In genomic region chr19:13732337-13732736, GRCh38 we compare ENCODE assay signal across 9 cellular contexts. TPM values are rescaled to one million over a fixed set of nuclear protein-coding genes. Genes with fewer than 3 reads are reported as not detected.
DNase-seq lines count a peak whose midpoint lies in the region; ATAC-seq and TF ChIP-seq lines count a peak whose summit lies in the region.
"Had no signal": no experiment of that assay in that cellular context is flagged by ENCODE, and none has a peak within 500 bp of the region (broad histone marks: within the 10 kb centered on the region; RNA-seq: fewer than 3 reads in every experiment).

No MANE protein-coding gene starts in this region.

- peaks cover 26% of the 10 kb centered on the region for H3K4me1 ChIP-seq in GM23248 (ENCODE audit: insufficient read depth)
- H3K4me1 ChIP-seq in RWPE2 (ENCODE audit: insufficient read depth, poor library complexity, severe bottlenecking): peaks cover 10% of the 10 kb centered on the region
- H3K4me1 ChIP-seq in gastrocnemius medialis: peaks cover 10% of the 10 kb centered on the region in 2 donors
- peaks cover 17% of the 10 kb centered on the region for H3K4me1 ChIP-seq in SJCRH30

- no peaks in the 10 kb centered on the region for H3K9me3 ChIP-seq in GM23248 (ENCODE audit: low read depth)
- H3K9me3 ChIP-seq in RWPE2 (ENCODE audit: severe bottlenecking): no peaks in the 10 kb centered on the region
- no peaks in the 10 kb centered on the region for H3K9me3 ChIP-seq in gastrocnemius medialis
- H3K9me3 ChIP-seq in SJCRH30 (replicated peaks): no peaks in the 10 kb centered on the region

- DNase-seq in GM23248 (no peak), RWPE2 (ENCODE audit: low spot score) (no peak), epithelial cell of prostate (ENCODE audit: low read depth, low spot score) (no peak), gastrocnemius medialis (no peak), SJCRH30 (no peak), nucleus accumbens (lab: John Stamatoyannopoulos, UW) (no peak)
- DNase-seq: T-helper 9 cell had no signal

- WGBS in GM23248 (ENCODE audit: low coverage in 1 of 2, low lambda C conversion rate in 2 of 2, missing lambda C conversion rate in 2 of 2), 2 experiments: 82 to 87% methylated on average over 8 of the region's 8 CpGs

- ATAC-seq in RWPE2 (ENCODE audit: low read depth) (no peak), gastrocnemius medialis (no peak), HG02884 (IDR thresholded peaks at IDR 0.05; ENCODE audit: unreplicated experiment) (no peak), HG03457 (IDR thresholded peaks at IDR 0.05; ENCODE audit: unreplicated experiment) (no peak)

- H2AFZ ChIP-seq in GM23248: peak overlapping the region; percentile 83; the same call in 1 of the 2 replicates

- TF ChIP-seq POLR2A in gastrocnemius medialis (IDR thresholded peaks at IDR 0.05): no peak

- in situ Hi-C loops in GM23248 (cut with MboI): no loop called here
- in situ Hi-C loops in gastrocnemius medialis (cut with MboI; ENCODE audit: low sequenced_read_pairs in 4 of 4): no loop called here

- no peaks in the 10 kb centered on the region for H4K20me1 ChIP-seq in GM23248 (ENCODE audit: insufficient read depth)

- H3K27ac ChIP-seq in GM23248 (no peak overlapping the region), RWPE2 (ENCODE audit: poor library complexity, severe bottlenecking) (peak overlapping the region; percentile 96), epithelial cell of prostate (peak overlapping the region; percentile 93), gastrocnemius medialis (peak overlapping the region in 1 of 4 donors; percentile 75), SJCRH30 (no peak overlapping the region)

- intact Hi-C loops in gastrocnemius medialis (cut with DNase I; ENCODE audit: low total_unique reads): no loop called here

- 0 out of 2 replicates have a peak, but pooled peaks cover 6% of the 10 kb centered on the region for H3K79me2 ChIP-seq in GM23248 (ENCODE audit: insufficient read depth)

- H3K36me3 ChIP-seq in GM23248 (ENCODE audit: low read depth): no peaks in the 10 kb centered on the region
- H3K36me3 ChIP-seq in RWPE2 (ENCODE audit: low read depth): 0 out of 2 replicates have a peak, but pooled peaks cover 8% of the 10 kb centered on the region
- no peaks in the 10 kb centered on the region for H3K36me3 ChIP-seq in gastrocnemius medialis
- no peaks in the 10 kb centered on the region for H3K36me3 ChIP-seq in SJCRH30

- no peak for TF ChIP-seq CTCF in RWPE2 (IDR thresholded peaks at IDR 0.05; ENCODE audit: poor library complexity, severe bottlenecking)
- no peak for TF ChIP-seq CTCF in gastrocnemius medialis (IDR thresholded peaks at IDR 0.05 in 4 of 5, conservative IDR thresholded peaks at IDR 0.05 in 1 of 5)

- peak overlapping the region; percentile 94 for H3K9ac ChIP-seq in GM23248

- peak overlapping the region; percentile 85 for H3K4me3 ChIP-seq in GM23248
- H3K4me3 ChIP-seq in RWPE2 (ENCODE audit: severe bottlenecking): peak overlapping the region; percentile 45
- peak overlapping the region in 3 of 4 donors; percentile 61 to 69 (median 64) for H3K4me3 ChIP-seq in gastrocnemius medialis
- H3K4me3 ChIP-seq in SJCRH30: no peak overlapping the region; the same call in 1 of the 2 replicates

- H3K27me3 ChIP-seq in GM23248 (replicated peaks; ENCODE audit: insufficient read depth) (no peaks in the 10 kb centered on the region), RWPE2 (ENCODE audit: insufficient read depth, poor library complexity, severe bottlenecking) (no peaks in the 10 kb centered on the region), gastrocnemius medialis (no peaks in the 10 kb centered on the region), SJCRH30 (no peaks in the 10 kb centered on the region)

- H3K9me2 ChIP-seq in GM23248 (ENCODE audit: insufficient read depth): no peaks in the 10 kb centered on the region

- peak overlapping the region; percentile 96 for H3K4me2 ChIP-seq in GM23248 (ENCODE audit: unreplicated experiment)

- peaks cover 17% of the 10 kb centered on the region for H3F3A ChIP-seq in GM23248 (ENCODE audit: insufficient read depth)

RNA-seq across cellular contexts. Expression of gene MRI1, which starts 32.0 kb away (rescaled TPM):
- 39.7 and 60.6 TPM in 2 replicates for total RNA-seq in GM23248 (2014; rRNA removed; shearing (Covaris generic))
- polyA plus RNA-seq in GM23248 (2016; fragmentation: Nextera tagmentation; extraction: Ambion mirVana): 14.3 and 16.5 TPM in 2 replicates
- total RNA-seq in gastrocnemius medialis: 10 to 100 TPM; 21.1 to 26.1 (median 23.4) TPM
- total RNA-seq in SJCRH30 (2014; rRNA removed; shearing (Covaris generic)): 35.4 and 37.2 TPM in 2 replicates

RNA-seq across cellular contexts. Expression of gene C19orf53, which starts 41.9 kb away (rescaled TPM):
- 115 and 122 TPM in 2 replicates for total RNA-seq in GM23248 (2014; rRNA removed; shearing (Covaris generic))
- polyA plus RNA-seq in GM23248 (2016; fragmentation: Nextera tagmentation; extraction: Ambion mirVana): 309 TPM in 2 replicates
- 100 to 1,000 TPM; 158 to 283 (median 222) TPM for total RNA-seq in gastrocnemius medialis
- 208 and 228 TPM in 2 replicates for total RNA-seq in SJCRH30 (2014; rRNA removed; shearing (Covaris generic))

Comparison
In these comparisons a context has a peak if more than half of its experiments do, and no peak if none do; other contexts are left out.
1. H3K27ac ChIP-seq: peak in RWPE2 (single experiment) and epithelial cell of prostate (single experiment); none in GM23248 (single experiment) and SJCRH30 (single experiment).